In genomic region chr4:114173968-114174367, GRCh38 we compare ENCODE assay signal across 34 cellular contexts.
"Had no signal": no experiment of that assay in that cellular context is flagged by ENCODE, and none has a peak within 500 bp of the region (broad histone marks: within the 10 kb centered on the region; RNA-seq: fewer than 3 reads in every experiment).

No MANE protein-coding gene starts in this region.

- H3K36me3 ChIP-seq: MG63 had no signal

- H3K27me3 ChIP-seq: MG63 had no signal

- H3K9me3 ChIP-seq: MG63 had no signal

- DNase-seq: Karpas-422, Kasumi-1, MG63, MM.1S, MV-4-11, NCI-H1048, NCI-H1092, NCI-H1092 treated with DMSO at 0.1 percent for 48 hours, NCI-H1105, NCI-H1105 treated with DMSO at 0.1 percent for 48 hours, NCI-H1417, NCI-H1417 treated with DMSO at 0.1 percent for 48 hours, NCI-H1436, NCI-H1436 treated with DMSO at 0.1 percent for 48 hours, NCI-H146, NCI-H1694, NCI-H1694 treated with DMSO at 0.1 percent for 48 hours, NCI-H187, NCI-H187 treated with DMSO at 0.1 percent for 48 hours, NCI-H1930, NCI-H2029, NCI-H2029 treated with DMSO at 0.1 percent for 48 hours, NCI-H2081, NCI-H2081 treated with DMSO at 0.1 percent for 48 hours, NCI-H2107, NCI-H2171, NCI-H2171 treated with DMSO at 0.1 percent for 48 hours, NCI-H2227 treated with DMSO at 0.1 percent for 48 hours, NCI-H226, NCI-H345, NCI-H446, NCI-H446 treated with DMSO at 0.1 percent for 48 hours, NCI-H510A, NCI-H510A treated with DMSO at 0.1 percent for 48 hours had no signal

- H3K4me3 ChIP-seq: MG63 had no signal
